Comparison of ENCODE assay signal across 17 cellular contexts in the genomic region with DNA sequence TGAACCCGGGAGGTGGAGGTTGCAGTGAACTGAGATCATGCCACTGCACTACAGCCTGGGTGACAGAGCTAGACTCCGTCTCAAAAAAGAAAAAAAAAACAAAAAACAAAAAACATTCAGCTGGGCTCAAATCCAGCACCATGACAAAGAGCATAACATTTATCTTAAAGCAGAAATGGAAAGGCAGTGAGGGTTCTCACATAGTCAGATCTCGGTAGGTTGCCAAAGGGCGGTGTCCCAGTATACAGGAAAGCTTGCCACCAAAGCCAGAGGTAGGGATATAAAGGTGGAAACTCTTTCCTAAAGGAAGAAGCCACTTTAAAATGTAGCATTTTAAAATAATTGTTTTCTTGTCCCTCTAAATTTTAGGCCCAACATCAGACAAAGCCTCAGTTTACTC.
"Had no signal": no experiment of that assay in that cellular context is flagged by ENCODE, and none has a peak within 500 bp of the region (broad histone marks: within the 10 kb centered on the region; RNA-seq: fewer than 3 reads in every experiment).

No MANE protein-coding gene starts in this region.

- H3K27me3 Mint-ChIP-seq: activated B cell treated with CpG ODN at 0.5 μM for 24 hours; activated T-helper 17 cell treated with anti-CD3 and anti-CD28 coated beads, Interleukin-2, amount 50 U/mL, for 72 hours; progenitor cell of endocrine pancreas had no signal

- H3K27me3 ChIP-seq: adrenal gland, heart left ventricle, sigmoid colon had no signal

- H3K9me3 Mint-ChIP-seq: activated CD4-positive, alpha-beta T cell treated with anti-CD3 and anti-CD28 coated beads, Interleukin-2, amount 10 ng/mL, durations not matched to agents 7 days and 5 days; activated T-helper 17 cell treated with anti-CD3 and anti-CD28 coated beads, Interleukin-2, amount 50 U/mL, for 72 hours; central memory CD8-positive, alpha-beta T cell; naive thymus-derived CD4-positive, alpha-beta T cell had no signal

- H3K36me3 ChIP-seq: adrenal gland, heart left ventricle, sigmoid colon had no signal

- H3K4me3 Mint-ChIP-seq: activated B cell treated with CpG ODN at 0.5 μM for 24 hours; activated CD4-positive, alpha-beta T cell treated with anti-CD3 and anti-CD28 coated beads, Interleukin-2, amount 10 ng/mL, durations not matched to agents 7 days and 5 days; activated T-helper 17 cell treated with anti-CD3 and anti-CD28 coated beads, Interleukin-2, amount 50 U/mL, for 72 hours; central memory CD8-positive, alpha-beta T cell; naive thymus-derived CD4-positive, alpha-beta T cell had no signal

- ATAC-seq: activated T-helper 17 cell treated with anti-CD3 and anti-CD28 coated beads, Interleukin-2, amount 50 U/mL, for 72 hours; naive thymus-derived CD4-positive, alpha-beta T cell had no signal

- H3K27ac ChIP-seq: adrenal gland had no signal

- H3K4me3 ChIP-seq: adrenal gland, heart left ventricle, sigmoid colon had no signal

- FAIRE-seq: frontal cortex, TTC549, urothelium cell line had no signal

- DNase-seq: activated B cell treated with CpG ODN at 0.5 μM for 24 hours; activated CD4-positive, alpha-beta T cell treated with anti-CD3 and anti-CD28 coated beads, Interleukin-2, amount 10 ng/mL, durations not matched to agents 7 days and 5 days; activated naive CD4-positive, alpha-beta T cell treated with anti-CD3 and anti-CD28 coated beads, Interleukin-2, amount 50 U/mL, for 16 hours; activated T-cell treated with anti-CD3 and anti-CD28 coated beads for 4 hours; adrenal gland; naive thymus-derived CD4-positive, alpha-beta T cell; sigmoid colon; stimulated activated CD4-positive, alpha-beta T cell treated with anti-CD3 and anti-CD28 coated beads, Interleukin-2, amount 100 ng/mL, for 48 hours; stimulated activated naive CD4-positive, alpha-beta T cell treated with Interleukin-2 at 50 U/mL for 16 hours; T-helper 2 cell had no signal

- H3K36me3 Mint-ChIP-seq: naive thymus-derived CD4-positive, alpha-beta T cell had no signal

- H3K4me1 Mint-ChIP-seq: activated B cell treated with CpG ODN at 0.5 μM for 24 hours; activated T-helper 17 cell treated with anti-CD3 and anti-CD28 coated beads, Interleukin-2, amount 50 U/mL, for 72 hours; central memory CD8-positive, alpha-beta T cell had no signal

- H3K4me1 ChIP-seq: adrenal gland, sigmoid colon had no signal

- H3K27ac Mint-ChIP-seq: activated B cell treated with CpG ODN at 0.5 μM for 24 hours; activated CD4-positive, alpha-beta T cell treated with anti-CD3 and anti-CD28 coated beads, Interleukin-2, amount 10 ng/mL, durations not matched to agents 7 days and 5 days; naive thymus-derived CD4-positive, alpha-beta T cell had no signal

- H3K9me3 ChIP-seq: adrenal gland, heart left ventricle, sigmoid colon had no signal
